In the genomic region with DNA sequence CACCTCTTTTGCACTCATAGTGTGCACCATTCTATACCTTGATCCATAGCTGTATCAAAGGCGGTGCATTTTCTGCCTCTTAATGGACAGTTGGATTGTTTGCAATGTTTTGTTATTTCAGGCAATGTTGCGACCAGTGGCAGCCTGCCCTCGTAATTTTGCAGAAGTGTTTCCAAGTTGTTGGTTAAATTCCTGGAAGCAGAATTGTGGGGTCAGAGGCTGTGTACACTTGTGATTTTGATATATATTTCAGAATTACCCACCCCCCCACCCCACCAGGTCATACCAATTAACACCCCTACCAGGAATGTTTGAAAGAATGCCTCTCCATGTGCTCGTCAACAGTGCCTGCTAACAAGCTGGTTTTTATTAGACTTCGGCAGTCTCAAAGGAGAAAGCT, we compare ENCODE assay signal across 8 cellular contexts.
"Had no signal": no experiment of that assay in that cellular context is flagged by ENCODE, and none has a peak within 500 bp of the region (broad histone marks: within the 10 kb centered on the region; RNA-seq: fewer than 3 reads in every experiment).

No MANE protein-coding gene starts in this region.

- H3K9me3 ChIP-seq: adrenal gland had no signal

- H3K4me3 ChIP-seq: adrenal gland, heart left ventricle had no signal

- DNase-seq: activated naive CD4-positive, alpha-beta T cell treated with anti-CD3 and anti-CD28 coated beads for 36 hours; adrenal gland; effector memory CD8-positive, alpha-beta T cell; erythroblast; foreskin melanocyte; heart left ventricle; T-helper 9 cell; trophoblast cell had no signal

- H3K36me3 ChIP-seq: adrenal gland, heart left ventricle had no signal

- H3K27ac ChIP-seq: adrenal gland, heart left ventricle had no signal

- H3K27me3 ChIP-seq: adrenal gland, heart left ventricle had no signal
